In the genomic region with DNA sequence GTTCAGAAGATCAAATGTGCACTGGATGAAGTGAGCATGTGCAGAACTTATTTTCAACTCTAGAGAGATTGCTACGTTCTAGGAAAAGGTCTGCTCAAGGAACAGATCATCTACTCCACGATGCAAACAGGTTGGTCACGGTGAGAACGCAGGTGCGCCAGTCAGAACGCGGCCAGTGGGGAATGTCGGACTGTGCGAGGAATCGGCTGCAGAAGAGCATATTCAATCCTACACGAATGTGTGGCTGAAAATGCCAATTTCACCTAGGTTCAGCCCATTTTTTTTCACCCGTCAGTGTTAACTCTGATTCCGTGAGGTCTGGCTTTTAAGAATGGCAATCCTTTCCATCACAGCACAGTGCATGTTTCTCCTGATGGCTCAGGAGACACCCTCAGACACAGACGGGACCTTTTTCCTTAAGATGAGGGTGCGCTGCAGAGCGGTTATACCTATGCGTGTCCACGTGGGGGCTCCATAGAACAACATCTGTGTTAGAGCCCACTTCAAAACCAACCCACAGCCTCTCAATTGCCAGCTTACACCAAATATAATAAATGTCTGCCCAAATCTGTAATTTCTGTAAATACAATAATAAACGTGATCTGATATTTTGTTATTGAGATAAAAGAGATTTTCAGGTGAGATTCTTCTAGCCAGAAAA, we compare ENCODE assay signal across 8 cellular contexts.
DNase-seq lines count a peak whose midpoint lies in the region; ATAC-seq, FAIRE-seq and TF ChIP-seq lines count a peak whose summit lies in the region.

No MANE protein-coding gene starts in this region.

- H3K9me3 ChIP-seq in Karpas-422 (ENCODE audit: low read length) (no peaks in the 10 kb centered on the region), K562 (replicated peaks; ENCODE audit: control insufficient read depth, insufficient read depth, low read depth, low read length) (no peaks in the 10 kb centered on the region)

- H3K27ac ChIP-seq in Karpas-422 (ENCODE audit: low read length), result no peak overlapping the region
- no peak overlapping the region for H3K27ac ChIP-seq in K562 (ENCODE audit: extremely low read depth, low read depth, low read length)

- no peak for TF ChIP-seq POLR2A in K562 (conservative IDR thresholded peaks at IDR 0.05)

- no peaks in the 10 kb centered on the region for H3K27me3 ChIP-seq in Karpas-422 (ENCODE audit: low read length)
- H3K27me3 ChIP-seq in K562 (ENCODE audit: control insufficient read depth in 2 of 2, insufficient read depth in 2 of 2, low read length in 2 of 2), result peaks cover 0 to 14% of the 10 kb centered on the region in 2 experiments; a peak in 3 of 5 replicates

- BruUV-seq in K562 (replicated peaks; lab: Mats Ljungman, UMichigan), result no TSS peak

- H3K9me2 ChIP-seq in Karpas-422 (replicated peaks; ENCODE audit: insufficient read depth, low read length), result no peaks in the 10 kb centered on the region

- H3K4me2 ChIP-seq in Karpas-422 (ENCODE audit: low read depth, low read length, poor library complexity, severe bottlenecking) (no peak overlapping the region), K562 (ENCODE audit: insufficient read depth, low read length) (no peak overlapping the region)

- DNase-seq in GDM1 (lab: John Stamatoyannopoulos, UW) (peak; percentile 54), Karpas-422 (peak; percentile 84), RCC 7860 (ENCODE audit: low spot score) (peak; percentile 36), K562 (ENCODE audit: extremely low read depth in 1 of 4, low spot score in 3 of 4) (peak; percentile 63 to 73 (median 72)), iPS-NIHi11 (ENCODE audit: low spot score) (peak; percentile 80)
- DNase-seq in stimulated activated CD4-positive, alpha-beta T cell treated with anti-CD3 and anti-CD28 coated beads, Interleukin-15, amount 100 ng/mL, for 24 hours, result peak; percentile 60

- H3K9ac ChIP-seq in Karpas-422 (ENCODE audit: low read length) (no peak overlapping the region), K562 (ENCODE audit: insufficient read depth in 1 of 2, low read depth in 2 of 2, low read length in 2 of 2) (no peak overlapping the region)

- no peaks in the 10 kb centered on the region for H4K20me1 ChIP-seq in Karpas-422 (ENCODE audit: insufficient read depth, low read depth, low read length)
- H4K20me1 ChIP-seq in K562 (replicated peaks; ENCODE audit: control insufficient read depth, insufficient read depth, low read length), result peaks cover 3% of the 10 kb centered on the region; the same call in 1 of the 2 replicates

- in situ Hi-C loops in K562 (cut with MboI), result loop anchor here (25.0 kb wide), 1 partner anchor 628 kb away; no protein-coding TSS in a partner anchor

- TF ChIP-seq CTCF in K562 (IDR thresholded peaks at IDR 0.05 in 2 of 3, conservative IDR thresholded peaks at IDR 0.05 in 1 of 3; ENCODE audit: insufficient read depth in 2 of 3, low read depth in 1 of 3, low read length in 3 of 3), result peak; percentile 65 to 80 (median 69); a peak in 5 of 6 replicates

- H3K79me2 ChIP-seq in Karpas-422 (ENCODE audit: low read length) (no peaks in the 10 kb centered on the region), K562 (ENCODE audit: control insufficient read depth, insufficient read depth, low read length) (no peaks in the 10 kb centered on the region)

- H3K36me3 ChIP-seq in Karpas-422 (ENCODE audit: insufficient read depth, low read length) (no peaks in the 10 kb centered on the region), K562 (ENCODE audit: control insufficient read depth, insufficient read depth, low read length) (no peaks in the 10 kb centered on the region)

- no peaks in the 10 kb centered on the region for H3K9me1 ChIP-seq in K562 (ENCODE audit: control insufficient read depth, insufficient read depth, low read length)

- no peak overlapping the region for H3K4me3 ChIP-seq in Karpas-422 (ENCODE audit: low read length)
- no peak overlapping the region for H3K4me3 ChIP-seq in K562

- TF ChIP-seq RAD21 in K562 (CRISPR knock-in tag; conservative IDR thresholded peaks at IDR 0.05 in 1 of 2, IDR thresholded peaks at IDR 0.05 in 1 of 2), result peak; percentile 53 to 75

- FAIRE-seq in RCC 7860 (lab: Jason Lieb, UNC), result no peak
- FAIRE-seq in K562 (lab: Jason Lieb, UNC), result peak; percentile 94

- H3K4me1 ChIP-seq in Karpas-422 (ENCODE audit: low read length), result no peaks in the 10 kb centered on the region
- H3K4me1 ChIP-seq in K562 (replicated peaks in 1 of 2; ENCODE audit: control insufficient read depth in 2 of 2, insufficient read depth in 2 of 2, low read length in 2 of 2), result no peaks in the 10 kb centered on the region

- H2AFZ ChIP-seq in Karpas-422 (ENCODE audit: low read length) (no peak overlapping the region), K562 (ENCODE audit: low read depth, low read length) (no peak overlapping the region)

- ATAC-seq in GM21619 (IDR thresholded peaks at IDR 0.05; ENCODE audit: unreplicated experiment) (peak; percentile 77), K562 (peak; percentile 92)
- ATAC-seq in activated CD4-positive, CD25-positive, alpha-beta regulatory T cell treated with anti-CD3 and anti-CD28 coated beads, Interleukin-2, amount 50 U/mL, for 24 hours, result no peak

- POLR2A ChIA-PET in K562 (lab: Yijun Ruan, JAX), result interaction anchor here (0.7 kb wide), 1 partner anchor 348 kb away, joined by 3 read pairs; no protein-coding TSS in a partner anchor

- TF ChIP-seq EP300 in K562 (IDR thresholded peaks at IDR 0.05; ENCODE audit: low read length), result no peak

- 12% methylated on average over 18 of the region's 19 CpGs for WGBS in K562 (ENCODE audit: insufficient coverage, low coverage, missing lambda C conversion rate)

- CTCF ChIA-PET in K562 (lab: Yijun Ruan, JAX; ENCODE audit: low intra/inter-chr PET ratio), result interaction anchor here (0.6 to 1.7 kb wide), 5 partner anchors 349 to 1007 kb away, joined by 3 to 9 read pairs (median 6); no protein-coding TSS in a partner anchor

- intact Hi-C loops in K562 (cut with micrococcal nuclease), result loop anchor here (10.0 kb wide), 1 partner anchor 141 kb away; no protein-coding TSS in a partner anchor

TF ChIP-seq in K562, 482 proteins besides CTCF, POLR2A, EP300 and RAD21:
- TF ChIP-seq, protein P1, sequence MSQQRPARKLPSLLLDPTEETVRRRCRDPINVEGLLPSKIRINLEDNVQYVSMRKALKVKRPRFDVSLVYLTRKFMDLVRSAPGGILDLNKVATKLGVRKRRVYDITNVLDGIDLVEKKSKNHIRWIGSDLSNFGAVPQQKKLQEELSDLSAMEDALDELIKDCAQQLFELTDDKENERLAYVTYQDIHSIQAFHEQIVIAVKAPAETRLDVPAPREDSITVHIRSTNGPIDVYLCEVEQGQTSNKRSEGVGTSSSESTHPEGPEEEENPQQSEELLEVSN (IDR thresholded peaks at IDR 0.05; ENCODE audit: borderline replicate concordance in 1 of 2, extremely low read depth in 1 of 2, insufficient read depth in 1 of 2, insufficient read length in 1 of 2, low read depth in 1 of 2, low read length in 1 of 2, poor library complexity in 1 of 2, severe bottlenecking in 1 of 2), result no peak
- TF ChIP-seq ARID2 (IDR thresholded peaks at IDR 0.05) (peak; percentile 29; the same call in 1 of the 2 replicates), ZBTB1 (CRISPR knock-in tag; IDR thresholded peaks at IDR 0.05; ENCODE audit: borderline replicate concordance, low read depth) (no peak), CC2D1A (IDR thresholded peaks at IDR 0.05) (0 out of 2 replicates have a peak, but pooled peaks have one; percentile 28), STAG1 (CRISPR knock-in tag; IDR thresholded peaks at IDR 0.05; ENCODE audit: borderline replicate concordance) (peak; percentile 55; the same call in 1 of the 2 replicates), SMC3 (conservative IDR thresholded peaks at IDR 0.05; ENCODE audit: insufficient read depth, low read depth, low read length) (peak; percentile 67), STAT5B (CRISPR knock-in tag; IDR thresholded peaks at IDR 0.05) (no peak)
- TF ChIP-seq, protein P2, sequence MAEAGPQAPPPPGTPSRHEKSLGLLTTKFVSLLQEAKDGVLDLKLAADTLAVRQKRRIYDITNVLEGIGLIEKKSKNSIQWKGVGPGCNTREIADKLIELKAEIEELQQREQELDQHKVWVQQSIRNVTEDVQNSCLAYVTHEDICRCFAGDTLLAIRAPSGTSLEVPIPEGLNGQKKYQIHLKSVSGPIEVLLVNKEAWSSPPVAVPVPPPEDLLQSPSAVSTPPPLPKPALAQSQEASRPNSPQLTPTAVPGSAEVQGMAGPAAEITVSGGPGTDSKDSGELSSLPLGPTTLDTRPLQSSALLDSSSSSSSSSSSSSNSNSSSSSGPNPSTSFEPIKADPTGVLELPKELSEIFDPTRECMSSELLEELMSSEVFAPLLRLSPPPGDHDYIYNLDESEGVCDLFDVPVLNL (CRISPR knock-in tag; IDR thresholded peaks at IDR 0.05; ENCODE audit: low read depth), result no peak

Comparison
In these comparisons a context has a peak if more than half of its experiments do, and no peak if none do; other contexts are left out.
1. ATAC-seq: peak in GM21619 (single experiment) and K562 (single experiment); none in activated CD4-positive, CD25-positive, alpha-beta regulatory T cell treated with anti-CD3 and anti-CD28 coated beads, Interleukin-2, amount 50 U/mL, for 24 hours (0 of 2).
2. Peak in every context shown above with its lines, with median percentiles within 50 percentile points of each other: DNase-seq.